25 cellular contexts compared by ENCODE assay signal in genomic region chrY:15578766-15579165, GRCh38.
"Had no signal": no experiment of that assay in that cellular context is flagged by ENCODE, and none has a peak within 500 bp of the region (broad histone marks: within the 10 kb centered on the region; RNA-seq: fewer than 3 reads in every experiment).

No MANE protein-coding gene starts in this region.

- H3K9ac ChIP-seq: parathyroid adenoma had no signal

- H3K36me3 ChIP-seq: ascending aorta, colonic mucosa, heart left ventricle, sigmoid colon, spleen, thoracic aorta, vagina, WERI-Rb-1 had no signal

- DNase-seq: activated CD4-positive, alpha-beta T cell treated with anti-CD3 and anti-CD28 coated beads, Interleukin-2, amount 50 U/mL, for 1 hour; activated CD4-positive, CD25-positive, alpha-beta regulatory T cell treated with anti-CD3 and anti-CD28 coated beads, Interleukin-2, amount 50 U/mL, for 72 hours; activated CD8-positive, alpha-beta T cell treated with anti-CD3 and anti-CD28 coated beads, Interleukin-2, amount 10 ng/mL, durations not matched to agents 7 days and 5 days; activated gamma-delta T cell; colonic mucosa; dorsolateral prefrontal cortex; effector memory CD8-positive, alpha-beta T cell; heart left ventricle; naive B cell; nucleus accumbens; sigmoid colon; spleen; stimulated activated CD4-positive, alpha-beta T cell treated with anti-CD3 and anti-CD28 coated beads, Interleukin-4, amount 100 ng/mL, for 1 hour; stimulated activated naive CD4-positive, alpha-beta T cell treated with Interleukin-2 at 50 U/mL for 16 hours; WERI-Rb-1 had no signal

- H3K4me1 ChIP-seq: ascending aorta, colonic mucosa, heart left ventricle, parathyroid adenoma, sigmoid colon, spleen, vagina had no signal

- H3K27ac Mint-ChIP-seq: activated CD8-positive, alpha-beta T cell treated with anti-CD3 and anti-CD28 coated beads, Interleukin-2, amount 10 ng/mL, durations not matched to agents 7 days and 5 days; activated naive CD4-positive, alpha-beta T cell treated with anti-CD3 and anti-CD28 coated beads, Interleukin-2, amount 50 U/mL, for 24 hours; activated T-helper 1 cell treated with anti-CD3 and anti-CD28 coated beads, Interleukin-12 subunit alpha, Interleukin-12 subunit beta, Interleukin-2, Interleukin-4 antibody, amounts not matched to agents 30 ng/mL and 10 ng/mL and 1 ng/mL, durations not matched to agents 14 hours and 24 hours and 36 hours; effector memory CD8-positive, alpha-beta T cell; naive B cell; T-helper 2 cell treated with Interferon-gamma antibody and Interleukin-4, amounts not matched to agents 5 μg/mL and 100 μg/mL, for 36 hours; type B pancreatic cell had no signal

- ATAC-seq: activated CD8-positive, alpha-beta T cell treated with anti-CD3 and anti-CD28 coated beads, Interleukin-2, amount 10 ng/mL, durations not matched to agents 7 days and 5 days; effector memory CD8-positive, alpha-beta T cell; esophagus mucosa; heart left ventricle had no signal

- H3K9me3 ChIP-seq: ascending aorta, colonic mucosa, heart left ventricle, sigmoid colon, spleen, thoracic aorta, vagina had no signal

- H3K9me3 Mint-ChIP-seq: activated naive CD4-positive, alpha-beta T cell treated with anti-CD3 and anti-CD28 coated beads, Interleukin-2, amount 50 U/mL, for 24 hours; activated T-helper 1 cell treated with anti-CD3 and anti-CD28 coated beads, Interleukin-12 subunit alpha, Interleukin-12 subunit beta, Interleukin-2, Interleukin-4 antibody, amounts not matched to agents 30 ng/mL and 10 ng/mL and 1 ng/mL, durations not matched to agents 14 hours and 24 hours and 36 hours; central memory CD8-positive, alpha-beta T cell; effector memory CD8-positive, alpha-beta T cell; naive B cell; T-helper 2 cell treated with Interferon-gamma antibody and Interleukin-4, amounts not matched to agents 5 μg/mL and 100 μg/mL, for 36 hours; type B pancreatic cell had no signal

- H2AFZ ChIP-seq: parathyroid adenoma had no signal

- H3K27me3 ChIP-seq: ascending aorta, colonic mucosa, dorsolateral prefrontal cortex, heart left ventricle, sigmoid colon, spleen, vagina had no signal

- H3K4me3 Mint-ChIP-seq: activated CD8-positive, alpha-beta T cell treated with anti-CD3 and anti-CD28 coated beads, Interleukin-2, amount 10 ng/mL, durations not matched to agents 7 days and 5 days; activated naive CD4-positive, alpha-beta T cell treated with anti-CD3 and anti-CD28 coated beads, Interleukin-2, amount 50 U/mL, for 24 hours; activated T-helper 1 cell treated with anti-CD3 and anti-CD28 coated beads, Interleukin-12 subunit alpha, Interleukin-12 subunit beta, Interleukin-2, Interleukin-4 antibody, amounts not matched to agents 30 ng/mL and 10 ng/mL and 1 ng/mL, durations not matched to agents 14 hours and 24 hours and 36 hours; central memory CD8-positive, alpha-beta T cell; effector memory CD8-positive, alpha-beta T cell; naive B cell; T-helper 2 cell treated with Interferon-gamma antibody and Interleukin-4, amounts not matched to agents 5 μg/mL and 100 μg/mL, for 36 hours; type B pancreatic cell had no signal

- H3K27ac ChIP-seq: ascending aorta, colonic mucosa, dorsolateral prefrontal cortex, heart left ventricle, parathyroid adenoma, sigmoid colon, spleen, thoracic aorta, vagina, WERI-Rb-1 had no signal

- H3K4me3 ChIP-seq: ascending aorta, colonic mucosa, dorsolateral prefrontal cortex, heart left ventricle, sigmoid colon, spleen, thoracic aorta, vagina had no signal

- H3K36me3 Mint-ChIP-seq: activated naive CD4-positive, alpha-beta T cell treated with anti-CD3 and anti-CD28 coated beads, Interleukin-2, amount 50 U/mL, for 24 hours; naive B cell; type B pancreatic cell had no signal

- H3K79me2 ChIP-seq: parathyroid adenoma had no signal

- H3K4me1 Mint-ChIP-seq: activated naive CD4-positive, alpha-beta T cell treated with anti-CD3 and anti-CD28 coated beads, Interleukin-2, amount 50 U/mL, for 24 hours; central memory CD8-positive, alpha-beta T cell; naive B cell had no signal
